1 cellular context compared by ENCODE assay signal in the genomic region with DNA sequence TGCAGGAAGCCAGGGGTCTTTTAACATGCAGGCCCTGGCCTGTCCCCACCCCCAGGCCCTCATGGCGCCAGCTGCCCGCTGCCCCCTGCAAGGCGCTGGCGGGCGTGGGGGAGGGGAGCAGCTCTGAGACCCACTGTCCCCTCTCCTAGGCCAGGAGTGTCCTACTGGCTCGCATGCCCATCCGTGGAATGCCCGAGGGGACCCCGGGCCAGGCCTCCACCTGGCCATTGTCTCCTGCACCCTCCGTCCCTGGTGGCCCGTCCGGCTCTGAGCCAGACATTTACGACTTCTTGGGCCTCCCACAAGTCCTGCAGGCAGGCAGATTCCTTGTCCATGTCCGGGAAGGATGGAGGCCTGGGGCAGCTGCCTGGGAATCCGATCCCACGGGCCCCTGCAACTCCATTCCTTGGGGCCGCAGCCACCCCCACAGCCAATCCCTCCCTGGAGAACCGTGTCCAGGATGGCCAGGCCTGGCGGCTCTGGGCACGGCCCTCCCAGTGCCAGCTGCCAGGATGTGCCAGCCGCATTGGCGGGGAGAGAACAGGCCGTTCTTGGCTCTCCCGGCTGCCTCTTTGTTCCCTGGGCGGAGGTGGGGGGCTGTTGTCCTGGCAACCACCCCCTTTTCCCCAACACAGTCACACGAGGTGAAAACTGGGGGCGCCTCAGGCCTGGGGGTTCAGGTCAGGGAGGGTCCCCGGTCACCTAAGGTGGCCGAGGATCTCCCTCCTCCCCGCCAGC.
A peak's percentile ranks its signal among the peaks of the same experiment; 100 is the strongest.
TF ChIP-seq lines count a peak whose summit lies in the region.

No MANE protein-coding gene starts in this region.

TF ChIP-seq in K562, 482 proteins besides CTCF, POLR2A, EP300 and RAD21:
- TF ChIP-seq, protein P1, sequence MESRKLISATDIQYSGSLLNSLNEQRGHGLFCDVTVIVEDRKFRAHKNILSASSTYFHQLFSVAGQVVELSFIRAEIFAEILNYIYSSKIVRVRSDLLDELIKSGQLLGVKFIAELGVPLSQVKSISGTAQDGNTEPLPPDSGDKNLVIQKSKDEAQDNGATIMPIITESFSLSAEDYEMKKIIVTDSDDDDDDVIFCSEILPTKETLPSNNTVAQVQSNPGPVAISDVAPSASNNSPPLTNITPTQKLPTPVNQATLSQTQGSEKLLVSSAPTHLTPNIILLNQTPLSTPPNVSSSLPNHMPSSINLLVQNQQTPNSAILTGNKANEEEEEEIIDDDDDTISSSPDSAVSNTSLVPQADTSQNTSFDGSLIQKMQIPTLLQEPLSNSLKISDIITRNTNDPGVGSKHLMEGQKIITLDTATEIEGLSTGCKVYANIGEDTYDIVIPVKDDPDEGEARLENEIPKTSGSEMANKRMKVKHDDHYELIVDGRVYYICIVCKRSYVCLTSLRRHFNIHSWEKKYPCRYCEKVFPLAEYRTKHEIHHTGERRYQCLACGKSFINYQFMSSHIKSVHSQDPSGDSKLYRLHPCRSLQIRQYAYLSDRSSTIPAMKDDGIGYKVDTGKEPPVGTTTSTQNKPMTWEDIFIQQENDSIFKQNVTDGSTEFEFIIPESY (CRISPR knock-in tag; IDR thresholded peaks at IDR 0.05): peak; percentile 56; the same call in 1 of the 2 replicates
- TF ChIP-seq ZBTB7A (IDR thresholded peaks at IDR 0.05; ENCODE audit: borderline replicate concordance, control insufficient read depth, low read depth, low read length) (0 out of 2 replicates have a peak, but pooled peaks have one; percentile 17), DMBX1 (CRISPR knock-in tag; IDR thresholded peaks at IDR 0.05; ENCODE audit: borderline replicate concordance) (no peak), RBM34 (IDR thresholded peaks at IDR 0.05; ENCODE audit: borderline replicate concordance, insufficient read depth, low read length) (no peak)
